Comparison of ENCODE assay signal across 8 cellular contexts in the genomic region with DNA sequence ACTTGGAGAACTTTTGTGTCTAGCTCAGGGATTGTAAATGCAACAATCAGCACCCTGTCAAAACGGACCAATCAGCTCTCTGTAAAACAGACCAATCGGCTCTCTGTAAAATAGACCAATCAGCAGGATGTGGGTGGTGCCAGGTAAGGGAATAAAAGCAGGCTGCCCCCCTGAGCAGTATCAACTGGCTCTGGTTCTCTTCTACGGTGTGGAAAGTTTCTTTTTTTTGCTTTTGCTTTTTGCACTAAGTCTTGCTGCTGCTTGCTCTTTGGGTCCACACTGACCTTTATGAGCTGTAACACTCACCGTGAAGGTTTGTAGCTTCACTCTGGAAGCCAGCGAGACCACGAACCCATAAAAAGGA. TPM values are rescaled to one million over a fixed set of nuclear protein-coding genes. Genes with fewer than 3 reads are reported as not detected.
DNase-seq lines count a peak whose midpoint lies in the region; ATAC-seq and TF ChIP-seq lines count a peak whose summit lies in the region.
"Not testable (repeated sequence)": the region's sequence is repeated elsewhere in the genome, so short reads cannot be mapped to it uniquely, and the experiment has no call there.
"Had no signal": no experiment of that assay in that cellular context is flagged by ENCODE, and none has a peak within 500 bp of the region (broad histone marks: within the 10 kb centered on the region; RNA-seq: fewer than 3 reads in every experiment).

No MANE protein-coding gene starts in this region.

- not testable (repeated sequence) for H3K79me2 ChIP-seq in DND-41 (ENCODE audit: insufficient read depth, low read length)

- H3K27ac Mint-ChIP-seq in WTC11; activated naive CD8-positive, alpha-beta T cell treated with anti-CD3 and anti-CD28 coated beads, Interleukin-2, amount 50 U/mL, for 24 hours: not testable (repeated sequence)
- H3K27ac Mint-ChIP-seq in endothelial cell (ENCODE audit: unreplicated experiment), result peak overlapping the region; percentile 72
- H3K27ac Mint-ChIP-seq in naive thymus-derived CD4-positive, alpha-beta T cell, result peak overlapping the region in 4 of 9 donors; percentile 39 to 90 (median 68)

- H3K4me1 ChIP-seq in DND-41 (ENCODE audit: insufficient read depth, low read length); naive thymus-derived CD4-positive, alpha-beta T cell (ENCODE audit: control insufficient read depth in 2 of 2, insufficient read depth in 2 of 2, low read length in 2 of 2); testis: not testable (repeated sequence)

- 72 to 74% methylated on average over 6 of the region's 6 CpGs for WGBS in testis, 2 donors

- not testable (repeated sequence) for TF ChIP-seq CTCF in DND-41 (IDR thresholded peaks at IDR 0.05; ENCODE audit: borderline replicate concordance, extremely low read depth, low read length, poor library complexity, severe bottlenecking); WTC11 (IDR thresholded peaks at IDR 0.05); endothelial cell (IDR thresholded peaks at IDR 0.05; ENCODE audit: unreplicated experiment); testis (IDR thresholded peaks at IDR 0.05)

- TF ChIP-seq POLR2A in testis (IDR thresholded peaks at IDR 0.05), result not testable (repeated sequence)

- not testable (repeated sequence) for H3K27ac ChIP-seq in DND-41 (ENCODE audit: low read length); naive thymus-derived CD4-positive, alpha-beta T cell (ENCODE audit: low read depth, low read length)
- peak overlapping the region in 1 of 2 donors; percentile 73 for H3K27ac ChIP-seq in testis

- not testable (repeated sequence) for H3K9ac ChIP-seq in DND-41 (ENCODE audit: low read depth, low read length)

- not testable (repeated sequence) for DNase-seq in DND-41; WTC11 (ENCODE audit: low spot score); endothelial cell (ENCODE audit: low spot score); sciatic nerve (ENCODE audit: low spot score)
- peak; percentile 12 for DNase-seq in activated naive CD8-positive, alpha-beta T cell treated with anti-CD3 and anti-CD28 coated beads, Interleukin-2, amount 50 U/mL, for 24 hours
- peak in 1 of 9 donors; percentile 12 for DNase-seq in naive thymus-derived CD4-positive, alpha-beta T cell
- DNase-seq in testis, result peak; percentile 63

- intact Hi-C loops in naive thymus-derived CD4-positive, alpha-beta T cell (cut with micrococcal nuclease); sciatic nerve (cut with DNase I); testis (cut with DNase I; ENCODE audit: low total_unique reads): not testable (repeated sequence)

- not testable (repeated sequence) for H3K27me3 ChIP-seq in DND-41 (ENCODE audit: insufficient read depth, low read length, poor library complexity); naive thymus-derived CD4-positive, alpha-beta T cell (ENCODE audit: control insufficient read depth in 2 of 2, insufficient read depth in 2 of 2, low read length in 2 of 2); testis

- not testable (repeated sequence) for H3K36me3 ChIP-seq in DND-41 (ENCODE audit: insufficient read depth, low read length); naive thymus-derived CD4-positive, alpha-beta T cell (ENCODE audit: control insufficient read depth in 2 of 3, insufficient read depth in 3 of 3, low read length in 3 of 3); testis (ENCODE audit: low read depth, missing control alignments)

- CTCF ChIA-PET in WTC11 (lab: Charles Lee), result interaction anchor here (1.0 to 3.0 kb wide), 5 partner anchors 13 to 343 kb away, joined by 3 to 20 read pairs (median 5); no protein-coding TSS in a partner anchor
- CTCF ChIA-PET in naive thymus-derived CD4-positive, alpha-beta T cell (lab: Charles Lee), result interaction anchor here (0.7 kb wide), 1 partner anchor 406 kb away, joined by 3 read pairs; no protein-coding TSS in a partner anchor

- not testable (repeated sequence) for H3K4me2 ChIP-seq in DND-41 (ENCODE audit: insufficient read depth, low read length)

- POLR2A ChIA-PET in WTC11 (lab: Charles Lee); naive thymus-derived CD4-positive, alpha-beta T cell (lab: Charles Lee): not testable (repeated sequence)

- not testable (repeated sequence) for H3K9me3 ChIP-seq in DND-41 (ENCODE audit: insufficient read depth, low read length, severe bottlenecking); naive thymus-derived CD4-positive, alpha-beta T cell (ENCODE audit: control insufficient read depth in 2 of 3, low read length in 3 of 3); testis

- H4K20me1 ChIP-seq in DND-41 (ENCODE audit: insufficient read depth, low read length), result not testable (repeated sequence)

- not testable (repeated sequence) for H3K9me3 Mint-ChIP-seq in WTC11; activated naive CD8-positive, alpha-beta T cell treated with anti-CD3 and anti-CD28 coated beads, Interleukin-2, amount 50 U/mL, for 24 hours; endothelial cell (ENCODE audit: unreplicated experiment); naive thymus-derived CD4-positive, alpha-beta T cell

- not testable (repeated sequence) for H3K36me3 Mint-ChIP-seq in WTC11; activated naive CD8-positive, alpha-beta T cell treated with anti-CD3 and anti-CD28 coated beads, Interleukin-2, amount 50 U/mL, for 24 hours (ENCODE audit: low read depth); endothelial cell (ENCODE audit: low read depth, unreplicated experiment); naive thymus-derived CD4-positive, alpha-beta T cell

- H3K4me1 Mint-ChIP-seq in WTC11, result not testable (repeated sequence)
- H3K4me1 Mint-ChIP-seq in activated naive CD8-positive, alpha-beta T cell treated with anti-CD3 and anti-CD28 coated beads, Interleukin-2, amount 50 U/mL, for 24 hours, result peaks cover 12% of the 10 kb centered on the region
- peaks cover 25% of the 10 kb centered on the region for H3K4me1 Mint-ChIP-seq in endothelial cell (ENCODE audit: unreplicated experiment)
- peaks cover 0 to 16% (median 8%) of the 10 kb centered on the region in 7 donors for H3K4me1 Mint-ChIP-seq in naive thymus-derived CD4-positive, alpha-beta T cell

- peak; percentile 45; the same call in 2 of the 3 replicates for ATAC-seq in DND-41 (ENCODE audit: insufficient read depth, low read depth)
- ATAC-seq in WTC11, result not testable (repeated sequence)
- peak; percentile 57 for ATAC-seq in activated naive CD8-positive, alpha-beta T cell treated with anti-CD3 and anti-CD28 coated beads, Interleukin-2, amount 50 U/mL, for 24 hours
- peak; percentile 34 for ATAC-seq in naive thymus-derived CD4-positive, alpha-beta T cell
- ATAC-seq in sciatic nerve, result peak; percentile 57

- not testable (repeated sequence) for H3K4me3 ChIP-seq in DND-41 (ENCODE audit: low read depth in 1 of 2, low read length in 2 of 2); naive thymus-derived CD4-positive, alpha-beta T cell (ENCODE audit: low read length); testis

- not testable (repeated sequence) for H2AFZ ChIP-seq in DND-41 (ENCODE audit: low read depth, low read length)

- 0 out of 2 replicates have a peak overlapping the region, but pooled peaks have one; percentile 16 for H3K4me3 Mint-ChIP-seq in WTC11
- H3K4me3 Mint-ChIP-seq in activated naive CD8-positive, alpha-beta T cell treated with anti-CD3 and anti-CD28 coated beads, Interleukin-2, amount 50 U/mL, for 24 hours, result not testable (repeated sequence)
- H3K4me3 Mint-ChIP-seq in endothelial cell (ENCODE audit: unreplicated experiment), result peak overlapping the region; percentile 22
- peak overlapping the region in 3 of 10 donors; percentile 9 to 56 (median 32) for H3K4me3 Mint-ChIP-seq in naive thymus-derived CD4-positive, alpha-beta T cell

- peaks cover 11% of the 10 kb centered on the region for H3K27me3 Mint-ChIP-seq in WTC11 (ENCODE audit: low read depth)
- H3K27me3 Mint-ChIP-seq in activated naive CD8-positive, alpha-beta T cell treated with anti-CD3 and anti-CD28 coated beads, Interleukin-2, amount 50 U/mL, for 24 hours; endothelial cell (ENCODE audit: unreplicated experiment): not testable (repeated sequence)
- peaks cover 0 to 10% (median 0%) of the 10 kb centered on the region in 5 donors for H3K27me3 Mint-ChIP-seq in naive thymus-derived CD4-positive, alpha-beta T cell

RNA-seq across cellular contexts. Expression of a gene that starts 9.2 kb away (rescaled TPM):
- total RNA-seq in WTC11 (2021), result 1.8 to 3.2 TPM (median 3.0 TPM) in 3 replicates
- total RNA-seq in endothelial cell (ENCODE audit: unreplicated experiment), result 4.2 TPM
- 100 to 1,000 TPM in 1 of 5 experiments, 10 to 100 TPM in 4; 13.0 to 118 (median 14.3) TPM for total RNA-seq in naive thymus-derived CD4-positive, alpha-beta T cell
- polyA plus RNA-seq in naive thymus-derived CD4-positive, alpha-beta T cell, result 1 to 10 TPM in 1 of 2 donors, under 1 TPM in 1; 0.40 to 1.1 TPM
- total RNA-seq in sciatic nerve, result 14.6 TPM
- 10 to 100 TPM; 12.0 to 18.0 TPM for total RNA-seq in testis
- 16.3 TPM for polyA plus RNA-seq in testis (ENCODE audit: insufficient read depth, low read depth, low replicate concordance)
- total RNA-seq: IMR-90 had no signal

RNA-seq across cellular contexts. Expression of a gene that starts 24.6 kb away (rescaled TPM):
- total RNA-seq in WTC11 (2021), result 30.2 to 35.8 TPM (median 30.7 TPM) in 3 replicates
- 40.1 TPM for total RNA-seq in endothelial cell (ENCODE audit: unreplicated experiment)
- 100 to 1,000 TPM in 4 of 5 experiments, 10 to 100 TPM in 1; 79.1 to 137 (median 120) TPM for total RNA-seq in naive thymus-derived CD4-positive, alpha-beta T cell
- polyA plus RNA-seq in naive thymus-derived CD4-positive, alpha-beta T cell, result 10 to 100 TPM in 1 of 2 donors, 1 to 10 TPM in 1; 1.1 to 11.1 TPM
- total RNA-seq in sciatic nerve, result 46.3 TPM
- total RNA-seq in testis, result 100 to 1,000 TPM; 155 to 258 TPM
- 126 TPM for polyA plus RNA-seq in testis (ENCODE audit: insufficient read depth, low read depth, low replicate concordance)

RNA-seq across cellular contexts. Expression of a gene that starts 46.0 kb away (rescaled TPM):
- total RNA-seq in WTC11 (2021), result 1.4 to 1.5 TPM (median 1.4 TPM) in 3 replicates
- total RNA-seq in endothelial cell (ENCODE audit: unreplicated experiment), result 2.2 TPM
- total RNA-seq in naive thymus-derived CD4-positive, alpha-beta T cell, result 10 to 100 TPM in 3 of 5 experiments, 1 to 10 TPM in 2; 4.1 to 18.6 (median 10.3) TPM
- polyA plus RNA-seq in naive thymus-derived CD4-positive, alpha-beta T cell, result 1 to 10 TPM; 5.6 to 5.9 TPM
- 8.0 TPM for total RNA-seq in sciatic nerve
- total RNA-seq in testis, result 100 to 1,000 TPM in 1 of 2 donors, 10 to 100 TPM in 1; 83.5 to 145 TPM
- 96.5 TPM for polyA plus RNA-seq in testis (ENCODE audit: insufficient read depth, low read depth, low replicate concordance)

RNA-seq across cellular contexts. Expression of a gene that starts 47.2 kb away (rescaled TPM):
- 41.9 to 49.6 TPM (median 47.7 TPM) in 3 replicates for total RNA-seq in WTC11 (2021)
- 30.5 TPM for total RNA-seq in endothelial cell (ENCODE audit: unreplicated experiment)
- total RNA-seq in naive thymus-derived CD4-positive, alpha-beta T cell, result 10 to 100 TPM; 47.9 to 68.2 (median 65.1) TPM
- 10 to 100 TPM; 12.2 to 20.5 TPM for polyA plus RNA-seq in naive thymus-derived CD4-positive, alpha-beta T cell
- total RNA-seq in sciatic nerve, result 37.0 TPM
- 10 to 100 TPM; 74.6 to 89.3 TPM for total RNA-seq in testis
- polyA plus RNA-seq in testis (ENCODE audit: insufficient read depth, low read depth, low replicate concordance), result 182 TPM

RNA-seq across cellular contexts. Expression of a gene that starts 53.8 kb away (rescaled TPM):
- total RNA-seq in WTC11 (2021), result 85.9 to 90.8 TPM (median 88.3 TPM) in 3 replicates
- 27.3 TPM for total RNA-seq in endothelial cell (ENCODE audit: unreplicated experiment)
- total RNA-seq in naive thymus-derived CD4-positive, alpha-beta T cell, result 10 to 100 TPM; 33.5 to 80.0 (median 65.7) TPM
- 10 to 100 TPM; 25.1 to 52.7 TPM for polyA plus RNA-seq in naive thymus-derived CD4-positive, alpha-beta T cell
- total RNA-seq in sciatic nerve, result 25.3 TPM
- 100 to 1,000 TPM in 1 of 2 donors, 10 to 100 TPM in 1; 97.6 to 128 TPM for total RNA-seq in testis
- polyA plus RNA-seq in testis (ENCODE audit: insufficient read depth, low read depth, low replicate concordance), result 76.4 TPM
